8 cellular contexts compared by ENCODE assay signal in genomic region chr1:150764617-150765090, GRCh38. TPM values are rescaled to one million over a fixed set of nuclear protein-coding genes. Genes with fewer than 3 reads are reported as not detected.
DNase-seq lines count a peak whose midpoint lies in the region; ATAC-seq and TF ChIP-seq lines count a peak whose summit lies in the region.

No MANE protein-coding gene starts in this region.

- no peaks in the 10 kb centered on the region for H3K9me3 ChIP-seq in effector memory CD4-positive, alpha-beta T cell (ENCODE audit: control insufficient read depth, low read length)
- no peaks in the 10 kb centered on the region for H3K9me3 ChIP-seq in psoas muscle

- ATAC-seq in psoas muscle, result no peak
- ATAC-seq in GM19397 (IDR thresholded peaks at IDR 0.05; ENCODE audit: unreplicated experiment), result no peak
- no peak for ATAC-seq in HG02588 (IDR thresholded peaks at IDR 0.05; ENCODE audit: unreplicated experiment)

- intact Hi-C loops in psoas muscle (cut with DNase I), result no loop called here

- H3K36me3 ChIP-seq in effector memory CD4-positive, alpha-beta T cell (ENCODE audit: control insufficient read depth, insufficient read depth, low read length), result peaks cover 5% of the 10 kb centered on the region
- no peaks in the 10 kb centered on the region for H3K36me3 ChIP-seq in psoas muscle (ENCODE audit: insufficient read depth in 1 of 2, low read depth in 1 of 2)

- DNase-seq in ELR (ENCODE audit: low read depth) (peak; percentile 93), NCI-H69 (lab: John Stamatoyannopoulos, UW) (peak; percentile 14), psoas muscle (no peak), 8988T (no peak), NCI-H82 (lab: John Stamatoyannopoulos, UW) (no peak)
- DNase-seq in effector memory CD4-positive, alpha-beta T cell, result no peak

- H3K27ac ChIP-seq in effector memory CD4-positive, alpha-beta T cell (ENCODE audit: insufficient read depth, low read length, poor library complexity, severe bottlenecking), result no peak overlapping the region
- H3K27ac ChIP-seq in psoas muscle, result peak overlapping the region; percentile 27

- H3K4me1 ChIP-seq in effector memory CD4-positive, alpha-beta T cell (ENCODE audit: control insufficient read depth, insufficient read depth, low read length, poor library complexity, severe bottlenecking), result peaks cover 24% of the 10 kb centered on the region
- H3K4me1 ChIP-seq in psoas muscle, result no peaks in the 10 kb centered on the region

- WGBS in psoas muscle, 3 donors, result 45 to 57% (median 47%) methylated on average over 2 of the region's 2 CpGs

- H3K4me3 ChIP-seq in effector memory CD4-positive, alpha-beta T cell (ENCODE audit: insufficient read depth, low read depth, low read length, poor library complexity, severe bottlenecking), result peak overlapping the region; percentile 58
- peak overlapping the region; percentile 50 for H3K4me3 ChIP-seq in psoas muscle

- H3K27me3 ChIP-seq in effector memory CD4-positive, alpha-beta T cell (replicated peaks; ENCODE audit: control insufficient read depth, insufficient read depth, low read length, poor library complexity, severe bottlenecking), result no peaks in the 10 kb centered on the region
- H3K27me3 ChIP-seq in psoas muscle (ENCODE audit: insufficient read depth in 3 of 3, low read length in 2 of 3), result no peaks in the 10 kb centered on the region

- TF ChIP-seq CTCF in psoas muscle (IDR thresholded peaks at IDR 0.05), result no peak

RNA-seq across cellular contexts. Expression of gene CTSS, which starts 0.9 kb away (rescaled TPM):
- total RNA-seq in psoas muscle, result 10 to 100 TPM in 3 of 4 donors, 1 to 10 TPM in 1; 9.7 to 14.5 (median 11.4) TPM
- 1 to 10 TPM; 2.4 to 4.1 (median 2.5) TPM for polyA plus RNA-seq in psoas muscle

RNA-seq across cellular contexts. Expression of gene CTSK, which starts 43.4 kb away (rescaled TPM):
- total RNA-seq in psoas muscle, result 10 to 100 TPM in 1 of 4 donors, 1 to 10 TPM in 3; 2.8 to 16.9 (median 5.7) TPM
- 1 to 10 TPM; 2.9 to 4.5 (median 3.4) TPM for polyA plus RNA-seq in psoas muscle

RNA-seq across cellular contexts. Expression of gene HORMAD1, which starts 44.0 kb away (rescaled TPM):
- under 1 TPM in 1 of 4 donors, not detected in 3; 0.48 TPM for total RNA-seq in psoas muscle
- polyA plus RNA-seq in psoas muscle, result not detected

Comparison
In these comparisons a context has a peak if more than half of its experiments do, and no peak if none do; other contexts are left out.
1. DNase-seq: peak in ELR (single experiment) and NCI-H69 (single experiment); none in effector memory CD4-positive, alpha-beta T cell (0 of 3), psoas muscle (0 of 2), 8988T (single experiment) and NCI-H82 (single experiment).